11 cellular contexts compared by ENCODE assay signal in the genomic region with DNA sequence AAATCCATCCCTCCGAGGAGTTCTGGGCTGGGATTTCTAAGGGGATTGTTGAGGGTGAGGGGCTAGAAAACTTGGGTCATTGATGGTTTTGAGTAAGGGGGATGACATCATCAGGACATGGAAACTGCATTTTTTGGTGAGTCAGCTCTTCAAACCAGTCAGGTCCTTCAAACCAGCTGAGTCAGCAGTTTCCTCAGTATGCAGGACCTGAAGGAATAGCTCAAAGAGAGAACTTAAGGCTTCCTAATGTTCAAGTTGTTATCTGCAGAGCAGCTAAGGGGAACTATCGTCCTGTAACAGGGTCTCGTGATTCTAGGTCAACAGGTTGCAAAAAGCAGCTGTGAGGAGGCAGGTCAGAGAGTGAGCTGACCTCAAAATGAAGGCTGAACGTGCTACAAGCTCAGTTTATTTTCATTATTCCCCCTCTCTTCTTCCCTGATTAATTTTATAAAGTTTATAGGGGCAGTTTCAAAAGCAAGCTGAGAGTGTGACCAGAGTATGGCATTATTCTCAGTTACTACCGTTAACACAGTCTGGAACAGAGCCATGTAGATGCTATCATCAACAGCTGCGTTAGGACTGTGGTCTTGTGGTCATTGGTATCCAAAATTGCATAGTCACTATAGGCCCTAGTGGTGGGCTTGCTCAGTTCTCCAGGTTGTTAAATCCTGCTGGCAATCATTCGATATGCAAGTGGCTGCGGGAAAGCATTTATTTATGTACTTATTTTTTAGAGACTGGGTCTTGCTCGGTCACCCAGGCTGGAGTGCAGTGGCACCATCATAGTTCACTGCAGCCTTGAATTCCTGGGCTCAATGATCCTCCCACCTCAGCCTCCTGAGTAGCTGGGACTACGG. TPM values are rescaled to one million over a fixed set of nuclear protein-coding genes. Genes with fewer than 3 reads are reported as not detected.
DNase-seq lines count a peak whose midpoint lies in the region; ATAC-seq, FAIRE-seq and TF ChIP-seq lines count a peak whose summit lies in the region.
"Had no signal": no experiment of that assay in that cellular context is flagged by ENCODE, and none has a peak within 500 bp of the region (broad histone marks: within the 10 kb centered on the region; RNA-seq: fewer than 3 reads in every experiment).

No MANE protein-coding gene starts in this region.

- no peak for FAIRE-seq in GM19239 (lab: Jason Lieb, UNC)

- H3K27ac ChIP-seq in HEK293 (ENCODE audit: extremely low read depth, low read depth, low read length) = no peak overlapping the region
- peak overlapping the region; percentile 72 for H3K27ac ChIP-seq in SJCRH30
- H3K27ac ChIP-seq in spleen = peak overlapping the region in 5 of 8 donors; percentile 36 to 77 (median 66)
- H3K27ac ChIP-seq: foreskin keratinocyte had no signal

- peak; percentile 84 to 95 for DNase-seq in SJCRH30
- peak; percentile 58 for DNase-seq in fibroblast of the aortic adventitia (ENCODE audit: low read depth)
- DNase-seq in spleen = peak; percentile 5
- DNase-seq in NCI-H446 (lab: John Stamatoyannopoulos, UW) = no peak
- DNase-seq in NCI-H2227 (lab: John Stamatoyannopoulos, UW; ENCODE audit: unreplicated experiment) = no peak
- DNase-seq in GM19239 (ENCODE audit: insufficient read length, low spot score) = no peak
- DNase-seq: activated CD8-positive, alpha-beta T cell treated with anti-CD3 and anti-CD28 coated beads, Interleukin-2, amount 10 ng/mL, durations not matched to agents 7 days and 5 days; NCI-H1092 treated with DMSO at 0.1 percent for 48 hours had no signal

- no peaks in the 10 kb centered on the region for H3K9me3 ChIP-seq in HEK293 (ENCODE audit: control insufficient read depth, insufficient read depth, low read depth, low read length)
- H3K9me3 ChIP-seq in SJCRH30 (replicated peaks) = no peaks in the 10 kb centered on the region
- H3K9me3 ChIP-seq in spleen = no peaks in the 10 kb centered on the region

- H3K27me3 ChIP-seq in SJCRH30 (no peaks in the 10 kb centered on the region), spleen (replicated peaks in 1 of 7) (no peaks in the 10 kb centered on the region)
- H3K27me3 ChIP-seq: foreskin keratinocyte had no signal

- TF ChIP-seq CTCF in HEK293 (tag by site-specific recombination; IDR thresholded peaks at IDR 0.05) (no peak), fibroblast of the aortic adventitia (IDR thresholded peaks at IDR 0.05; ENCODE audit: insufficient read depth, low read length) (no peak), spleen (IDR thresholded peaks at IDR 0.05 in 8 of 11, conservative IDR thresholded peaks at IDR 0.05 in 3 of 11) (no peak)

- POLR2A ChIA-PET in HEK293 (lab: Yijun Ruan, JAX) = interaction anchor here (0.6 to 1.2 kb wide), 3 partner anchors 134 to 201 kb away, joined by 3 to 5 read pairs (median 4); no protein-coding TSS in a partner anchor

- CTCF ChIA-PET in HEK293 (lab: Yijun Ruan, JAX) = interaction anchor here (0.6 to 7.4 kb wide), 8 partner anchors 8 to 416 kb away, joined by 3 to 63 read pairs (median 12); no protein-coding TSS in a partner anchor

- H3K4me3 ChIP-seq in HEK293 (ENCODE audit: low read depth, low read length) (no peak overlapping the region), SJCRH30 (peak overlapping the region; percentile 13), fibroblast of the aortic adventitia (ENCODE audit: low read depth, low read length) (no peak overlapping the region), spleen (no peak overlapping the region)

- no peak for TF ChIP-seq POLR2A in spleen (IDR thresholded peaks at IDR 0.05)

- 28 to 43% (median 34%) methylated on average over 10 of the region's 10 CpGs for WGBS in spleen, 5 donors

- intact Hi-C loops in spleen (cut with DNase I; ENCODE audit: low total_unique reads) = loop anchor here (10.0 kb wide), 1 partner anchor 194 kb away; the partner anchor contains the start of gene MATN1

- H3K4me1 ChIP-seq in HEK293 (ENCODE audit: control insufficient read depth, insufficient read depth, low read length) (peaks cover 3% of the 10 kb centered on the region; the same call in 1 of the 2 replicates), SJCRH30 (peaks cover 28% of the 10 kb centered on the region), spleen (peaks cover 0 to 13% (median 3%) of the 10 kb centered on the region in 6 donors)
- H3K4me1 ChIP-seq: foreskin keratinocyte had no signal

- H3K36me3 ChIP-seq in HEK293 (ENCODE audit: control insufficient read depth in 2 of 2, insufficient read depth in 1 of 2, low read length in 2 of 2) (no peaks in the 10 kb centered on the region), SJCRH30 (no peaks in the 10 kb centered on the region), spleen (no peaks in the 10 kb centered on the region)

- no peak for ATAC-seq in GM21825 (IDR thresholded peaks at IDR 0.05; ENCODE audit: unreplicated experiment)
- ATAC-seq: activated CD8-positive, alpha-beta T cell treated with anti-CD3 and anti-CD28 coated beads, Interleukin-2, amount 10 ng/mL, durations not matched to agents 7 days and 5 days; foreskin keratinocyte had no signal

TF ChIP-seq in HEK293, 187 proteins besides CTCF, POLR2A, EP300 and RAD21 (continues in another document):
- TF ChIP-seq MEIS1 (CRISPR knock-in tag; IDR thresholded peaks at IDR 0.05; ENCODE audit: borderline replicate concordance) (no peak), ZNF785 (tag by site-specific recombination; IDR thresholded peaks at IDR 0.05) (no peak), ZNF239 (tag by site-specific recombination; IDR thresholded peaks at IDR 0.05) (no peak), ZNF37A (tag by site-specific recombination; IDR thresholded peaks at IDR 0.05) (no peak), REST (tag by site-specific recombination; IDR thresholded peaks at IDR 0.05) (no peak), ZNF2 (tag by site-specific recombination; IDR thresholded peaks at IDR 0.05) (no peak), ZNF501 (tag by site-specific recombination; IDR thresholded peaks at IDR 0.05) (no peak), ZNF214 (tag by site-specific recombination; IDR thresholded peaks at IDR 0.05; ENCODE audit: borderline replicate concordance) (no peak), MYNN (tag by site-specific recombination; IDR thresholded peaks at IDR 0.05; ENCODE audit: borderline replicate concordance) (no peak), ZEB2 (tag by site-specific recombination; IDR thresholded peaks at IDR 0.05) (no peak), ZNF133 (tag by site-specific recombination; IDR thresholded peaks at IDR 0.05) (no peak), ZNF544 (tag by site-specific recombination; IDR thresholded peaks at IDR 0.05) (no peak), ZBTB17 (tag by site-specific recombination; IDR thresholded peaks at IDR 0.05) (peak; percentile 32), ZBTB49 (tag by site-specific recombination; IDR thresholded peaks at IDR 0.05; ENCODE audit: low read depth) (no peak)
- TF ChIP-seq, protein P1, sequence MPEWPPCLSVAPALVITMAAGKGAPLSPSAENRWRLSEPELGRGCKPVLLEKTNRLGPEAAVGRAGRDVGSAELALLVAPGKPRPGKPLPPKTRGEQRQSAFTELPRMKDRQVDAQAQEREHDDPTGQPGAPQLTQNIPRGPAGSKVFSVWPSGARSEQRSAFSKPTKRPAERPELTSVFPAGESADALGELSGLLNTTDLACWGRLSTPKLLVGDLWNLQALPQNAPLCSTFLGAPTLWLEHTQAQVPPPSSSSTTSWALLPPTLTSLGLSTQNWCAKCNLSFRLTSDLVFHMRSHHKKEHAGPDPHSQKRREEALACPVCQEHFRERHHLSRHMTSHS (tag by site-specific recombination; IDR thresholded peaks at IDR 0.05) = no peak

RNA-seq across cellular contexts. Expression of gene SDC3, which starts 10.7 kb away (rescaled TPM):
- 201 and 210 TPM in 2 replicates for total RNA-seq in SJCRH30 (2014; rRNA removed; shearing (Covaris generic))
- total RNA-seq in fibroblast of the aortic adventitia (ENCODE audit: low replicate concordance) = 26.8 and 47.5 TPM in 2 replicates
- total RNA-seq in spleen = 100 to 1,000 TPM; 134 to 347 (median 175) TPM
- 10 to 100 TPM in 2 of 3 donors, 1 to 10 TPM in 1; 8.0 to 43.5 (median 14.5) TPM for polyA plus RNA-seq in spleen
- total RNA-seq: activated CD8-positive, alpha-beta T cell treated with anti-CD3 and anti-CD28 coated beads, Interleukin-2, amount 10 ng/mL, durations not matched to agents 7 days and 5 days had no signal

Comparison
In these comparisons a context has a peak if more than half of its experiments do, and no peak if none do; other contexts are left out.
1. DNase-seq: peak in SJCRH30 (2 of 2), fibroblast of the aortic adventitia (single experiment) and spleen (single experiment); none in NCI-H446 (0 of 2), NCI-H2227 (single experiment) and GM19239 (single experiment).